ENCODE assay signal across 8 cellular contexts in the genomic region with DNA sequence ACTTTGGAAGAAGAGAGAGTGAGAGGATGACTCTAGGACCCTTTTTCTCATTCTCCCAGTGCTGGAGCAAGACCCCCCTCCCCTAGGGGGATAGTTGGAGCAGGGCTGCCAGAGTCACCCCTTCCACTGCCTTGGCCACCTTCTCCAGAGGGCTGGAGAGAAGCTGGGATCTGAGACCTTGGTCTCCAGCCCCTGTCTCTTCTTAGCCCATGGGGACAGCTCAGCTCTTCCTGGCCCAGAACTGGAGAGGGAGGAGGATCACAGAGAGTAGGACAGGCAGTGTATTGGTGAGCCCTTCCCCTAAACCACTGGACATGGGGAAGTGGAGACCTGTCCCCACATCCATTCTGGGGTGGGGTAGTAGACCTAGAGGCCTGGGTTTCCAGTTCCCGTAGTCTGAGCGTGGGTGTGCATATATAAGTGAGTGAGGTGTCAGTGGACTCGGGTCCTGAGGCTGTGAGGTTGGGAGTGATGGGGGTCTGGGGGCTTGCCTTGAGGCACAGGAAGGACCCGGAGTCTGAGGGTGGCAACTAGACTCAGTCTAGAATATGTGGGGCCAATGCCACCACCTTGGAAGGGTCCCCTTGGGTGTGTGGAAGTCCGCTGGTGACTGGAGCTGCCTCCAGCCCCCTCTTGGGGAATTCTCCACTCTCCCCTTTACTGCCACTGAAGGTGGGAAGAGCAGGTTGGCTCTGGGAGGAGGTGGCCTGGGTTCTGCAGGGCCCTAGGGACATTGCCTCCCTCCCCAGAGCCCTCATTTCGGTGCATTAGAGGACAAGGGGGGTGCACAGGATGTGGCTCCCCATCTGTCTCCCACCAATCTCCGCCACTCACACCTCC. TPM values are rescaled to one million over a fixed set of nuclear protein-coding genes. Genes with fewer than 3 reads are reported as not detected.
DNase-seq lines count a peak whose midpoint lies in the region; FAIRE-seq and TF ChIP-seq lines count a peak whose summit lies in the region.
"Had no signal": no experiment of that assay in that cellular context is flagged by ENCODE, and none has a peak within 500 bp of the region (broad histone marks: within the 10 kb centered on the region; RNA-seq: fewer than 3 reads in every experiment).

No MANE protein-coding gene starts in this region.

- H3K27ac ChIP-seq in subcutaneous abdominal adipose tissue (ENCODE audit: low read depth, low read length) = peak overlapping the region; percentile 87

- H3K4me1 ChIP-seq in subcutaneous abdominal adipose tissue (ENCODE audit: control insufficient read depth in 5 of 5, insufficient read depth in 5 of 5, low read length in 5 of 5) = peaks cover 26 to 96% (median 82%) of the 10 kb centered on the region in 5 donors

- DNase-seq in astrocyte of the cerebellum (ENCODE audit: low read depth) (no peak), kidney epithelial cell (ENCODE audit: low read depth) (no peak), NCI-H187 treated with DMSO at 0.1 percent for 48 hours (lab: John Stamatoyannopoulos, UW) (no peak), GM19239 (ENCODE audit: insufficient read length, low spot score) (no peak), posterior cingulate gyrus (no peak)

- TF ChIP-seq RAD21 in Ishikawa (IDR thresholded peaks at IDR 0.05; ENCODE audit: low read depth) = no peak

- TF ChIP-seq EP300 in Ishikawa (IDR thresholded peaks at IDR 0.05; ENCODE audit: borderline replicate concordance) = no peak

- no peak for TF ChIP-seq CTCF in astrocyte of the cerebellum (IDR thresholded peaks at IDR 0.05; ENCODE audit: low read depth, low read length, missing control alignments)
- no peak for TF ChIP-seq CTCF in kidney epithelial cell (IDR thresholded peaks at IDR 0.05; ENCODE audit: insufficient read depth, low read length, poor library complexity, severe bottlenecking)

- intact Hi-C loops in posterior cingulate gyrus (cut with DNase I) = no loop called here

- in situ Hi-C loops in astrocyte of the cerebellum (cut with HindIII; ENCODE audit: low sequenced_read_pairs) = no loop called here

- no peaks in the 10 kb centered on the region for H3K9me3 ChIP-seq in subcutaneous abdominal adipose tissue (ENCODE audit: control insufficient read depth in 5 of 5, low read length in 5 of 5)

- FAIRE-seq in GM19239 (lab: Jason Lieb, UNC) = no peak
- FAIRE-seq: TTC549 had no signal

- H3K4me3 ChIP-seq in astrocyte of the cerebellum (ENCODE audit: low read depth, low read length) (peak overlapping the region; percentile 67), kidney epithelial cell (ENCODE audit: low read depth, low read length) (peak overlapping the region; percentile 80), subcutaneous abdominal adipose tissue (ENCODE audit: low read depth in 1 of 5, low read length in 5 of 5) (peak overlapping the region; percentile 84 to 91 (median 85))

- H3K27me3 ChIP-seq in kidney epithelial cell (ENCODE audit: control insufficient read depth, insufficient read depth, low read length) = no peaks in the 10 kb centered on the region
- no peaks in the 10 kb centered on the region for H3K27me3 ChIP-seq in subcutaneous abdominal adipose tissue (ENCODE audit: control insufficient read depth in 5 of 5, insufficient read depth in 4 of 5, low read length in 5 of 5)

- H3K36me3 ChIP-seq in kidney epithelial cell (ENCODE audit: control insufficient read depth, insufficient read depth, low read length) (peaks cover 5% of the 10 kb centered on the region), subcutaneous abdominal adipose tissue (ENCODE audit: control insufficient read depth in 5 of 5, insufficient read depth in 5 of 5, low read length in 5 of 5) (peaks cover 0 to 22% (median 13%) of the 10 kb centered on the region in 5 donors)

- peak overlapping the region in 4 of 5 donors; percentile 56 to 93 (median 90) for H3K9ac ChIP-seq in subcutaneous abdominal adipose tissue (ENCODE audit: low read length in 5 of 5)

TF ChIP-seq in Ishikawa, 13 proteins besides CTCF, POLR2A, EP300 and RAD21:
- 0 out of 2 replicates have a peak, but pooled peaks have one; percentile 2 for TF ChIP-seq ZBTB7A (IDR thresholded peaks at IDR 0.05; ENCODE audit: low read depth)
- TF ChIP-seq, protein P1, sequence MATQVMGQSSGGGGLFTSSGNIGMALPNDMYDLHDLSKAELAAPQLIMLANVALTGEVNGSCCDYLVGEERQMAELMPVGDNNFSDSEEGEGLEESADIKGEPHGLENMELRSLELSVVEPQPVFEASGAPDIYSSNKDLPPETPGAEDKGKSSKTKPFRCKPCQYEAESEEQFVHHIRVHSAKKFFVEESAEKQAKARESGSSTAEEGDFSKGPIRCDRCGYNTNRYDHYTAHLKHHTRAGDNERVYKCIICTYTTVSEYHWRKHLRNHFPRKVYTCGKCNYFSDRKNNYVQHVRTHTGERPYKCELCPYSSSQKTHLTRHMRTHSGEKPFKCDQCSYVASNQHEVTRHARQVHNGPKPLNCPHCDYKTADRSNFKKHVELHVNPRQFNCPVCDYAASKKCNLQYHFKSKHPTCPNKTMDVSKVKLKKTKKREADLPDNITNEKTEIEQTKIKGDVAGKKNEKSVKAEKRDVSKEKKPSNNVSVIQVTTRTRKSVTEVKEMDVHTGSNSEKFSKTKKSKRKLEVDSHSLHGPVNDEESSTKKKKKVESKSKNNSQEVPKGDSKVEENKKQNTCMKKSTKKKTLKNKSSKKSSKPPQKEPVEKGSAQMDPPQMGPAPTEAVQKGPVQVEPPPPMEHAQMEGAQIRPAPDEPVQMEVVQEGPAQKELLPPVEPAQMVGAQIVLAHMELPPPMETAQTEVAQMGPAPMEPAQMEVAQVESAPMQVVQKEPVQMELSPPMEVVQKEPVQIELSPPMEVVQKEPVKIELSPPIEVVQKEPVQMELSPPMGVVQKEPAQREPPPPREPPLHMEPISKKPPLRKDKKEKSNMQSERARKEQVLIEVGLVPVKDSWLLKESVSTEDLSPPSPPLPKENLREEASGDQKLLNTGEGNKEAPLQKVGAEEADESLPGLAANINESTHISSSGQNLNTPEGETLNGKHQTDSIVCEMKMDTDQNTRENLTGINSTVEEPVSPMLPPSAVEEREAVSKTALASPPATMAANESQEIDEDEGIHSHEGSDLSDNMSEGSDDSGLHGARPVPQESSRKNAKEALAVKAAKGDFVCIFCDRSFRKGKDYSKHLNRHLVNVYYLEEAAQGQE (IDR thresholded peaks at IDR 0.05; ENCODE audit: low read depth) = no peak

RNA-seq across cellular contexts. Expression of a gene that starts 20.0 kb away (rescaled TPM):
- 1.1 TPM in 1 of 2 replicates, not detected in the other for total RNA-seq in kidney epithelial cell

RNA-seq across cellular contexts. Expression of a gene that starts 35.6 kb away (rescaled TPM):
- total RNA-seq in kidney epithelial cell = 48.2 and 57.2 TPM in 2 replicates

RNA-seq across cellular contexts. Expression of a gene that starts 56.9 kb away (rescaled TPM):
- total RNA-seq in kidney epithelial cell = 7.9 and 8.8 TPM in 2 replicates
